Comparison of ENCODE assay signal across 19 cellular contexts in genomic region chr7:157813741-157814661, GRCh38.
"Had no signal": no experiment of that assay in that cellular context is flagged by ENCODE, and none has a peak within 500 bp of the region (broad histone marks: within the 10 kb centered on the region; RNA-seq: fewer than 3 reads in every experiment).

No MANE protein-coding gene starts in this region.

- H3K27ac Mint-ChIP-seq: memory B cell, naive B cell, nephron, type B pancreatic cell had no signal

- H3K27me3 ChIP-seq: right lobe of liver, suprapubic skin, thyroid gland, vagina had no signal

- ATAC-seq: gastrocnemius medialis, left lobe of liver, psoas muscle, right lobe of liver had no signal

- DNase-seq: effector memory CD4-positive, alpha-beta T cell; gastrocnemius medialis; heart right ventricle; hypothalamus; naive B cell; psoas muscle; retina; stimulated activated naive CD4-positive, alpha-beta T cell; thyroid gland had no signal

- H3K4me3 Mint-ChIP-seq: memory B cell, naive B cell, nephron, type B pancreatic cell had no signal

- H3K27ac ChIP-seq: esophagus muscularis mucosa, gastrocnemius medialis, heart right ventricle, parathyroid adenoma, psoas muscle, right lobe of liver, suprapubic skin, thyroid gland, vagina had no signal

- H3K4me1 Mint-ChIP-seq: memory B cell, nephron had no signal

- H3K36me3 Mint-ChIP-seq: memory B cell, naive B cell, type B pancreatic cell had no signal

- FAIRE-seq: islet of Langerhans had no signal

- H3K4me1 ChIP-seq: esophagus muscularis mucosa, gastrocnemius medialis, heart right ventricle, parathyroid adenoma, psoas muscle, right lobe of liver, suprapubic skin, thyroid gland, vagina had no signal

- H2AFZ ChIP-seq: parathyroid adenoma had no signal

- H3K9me3 Mint-ChIP-seq: type B pancreatic cell had no signal

- H3K9ac ChIP-seq: parathyroid adenoma had no signal

- H3K36me3 ChIP-seq: esophagus muscularis mucosa, gastrocnemius medialis, heart right ventricle, right lobe of liver, suprapubic skin, thyroid gland, vagina had no signal

- H3K9me3 ChIP-seq: esophagus muscularis mucosa, gastrocnemius medialis, psoas muscle, right lobe of liver, suprapubic skin, thyroid gland, vagina had no signal

- H3K79me2 ChIP-seq: parathyroid adenoma had no signal

- H3K4me3 ChIP-seq: esophagus muscularis mucosa, gastrocnemius medialis, heart right ventricle, psoas muscle, right lobe of liver, suprapubic skin, thyroid gland, vagina had no signal
